ENCODE assay signal across 8 cellular contexts in genomic region chr3:125917020-125917464, GRCh38. TPM values are rescaled to one million over a fixed set of nuclear protein-coding genes. Genes with fewer than 3 reads are reported as not detected.
DNase-seq lines count a peak whose midpoint lies in the region; ATAC-seq and TF ChIP-seq lines count a peak whose summit lies in the region.
"Not testable (repeated sequence)": the region's sequence is repeated elsewhere in the genome, so short reads cannot be mapped to it uniquely, and the experiment has no call there.

No MANE protein-coding gene starts in this region.

- H3K4me3 Mint-ChIP-seq in CD4-positive, CD25-positive, alpha-beta regulatory T cell, result peak overlapping the region; percentile 83 to 94 (median 90)
- H3K4me3 Mint-ChIP-seq in WTC11, result peak overlapping the region; percentile 80

- H3K27ac ChIP-seq in CD4-positive, CD25-positive, alpha-beta regulatory T cell (ENCODE audit: insufficient read depth, low read length, poor library complexity, severe bottlenecking), result peak overlapping the region; percentile 86
- H3K27ac ChIP-seq in HL-60 (replicated peaks) (peak overlapping the region; percentile 65), breast epithelium (peak overlapping the region; percentile 79 to 92)
- H3K27ac ChIP-seq in muscle layer of duodenum (ENCODE audit: low read length), result not testable (repeated sequence)

- peak overlapping the region; percentile 82 to 97 (median 83) for H3K27ac Mint-ChIP-seq in CD4-positive, CD25-positive, alpha-beta regulatory T cell
- H3K27ac Mint-ChIP-seq in WTC11, result peak overlapping the region; percentile 85

- not testable (repeated sequence) for ATAC-seq in CD4-positive, CD25-positive, alpha-beta regulatory T cell (ENCODE audit: low read depth in 2 of 2); WTC11

- peak in 1 of 3 donors; percentile 33 for DNase-seq in CD4-positive, CD25-positive, alpha-beta regulatory T cell
- DNase-seq in HL-60 (ENCODE audit: low read depth in 1 of 2, low spot score in 1 of 2), result peak; percentile 34 to 46
- peak; percentile 45 for DNase-seq in NCI-H460 (ENCODE audit: extremely low read depth, low read depth)
- DNase-seq in WTC11 (ENCODE audit: low spot score), result not testable (repeated sequence)
- DNase-seq in breast epithelium (ENCODE audit: low spot score in 2 of 2), result peak in 1 of 2 donors; percentile 22
- DNase-seq in glomerular visceral epithelial cell (ENCODE audit: extremely low spot score), result peak; percentile 54
- DNase-seq in stimulated activated CD4-positive, alpha-beta T cell treated with anti-CD3 and anti-CD28 coated beads, Interleukin-4, amount 100 ng/mL, for 24 hours, result peak; percentile 29

- H3K9me3 ChIP-seq in CD4-positive, CD25-positive, alpha-beta regulatory T cell (ENCODE audit: control insufficient read depth in 2 of 2, low read length in 2 of 2); breast epithelium; muscle layer of duodenum (ENCODE audit: control insufficient read depth in 1 of 2, low read length in 2 of 2): not testable (repeated sequence)

- intact Hi-C loops in breast epithelium (cut with DNase I; ENCODE audit: low total_unique reads), result not testable (repeated sequence)

- peak overlapping the region; percentile 37 for H3K4me3 ChIP-seq in CD4-positive, CD25-positive, alpha-beta regulatory T cell (ENCODE audit: low read depth, low read length)
- peak overlapping the region; percentile 81 for H3K4me3 ChIP-seq in HL-60 (replicated peaks; ENCODE audit: insufficient read depth, low read length)
- peak overlapping the region; percentile 52 to 75 (median 75) for H3K4me3 ChIP-seq in breast epithelium
- H3K4me3 ChIP-seq in muscle layer of duodenum (ENCODE audit: low read depth in 1 of 2, low read length in 2 of 2), result peak overlapping the region; percentile 39 to 82

- not testable (repeated sequence) for H3K4me1 ChIP-seq in CD4-positive, CD25-positive, alpha-beta regulatory T cell (ENCODE audit: control insufficient read depth, insufficient read depth, low read length, poor library complexity, severe bottlenecking); breast epithelium; muscle layer of duodenum (ENCODE audit: control insufficient read depth in 1 of 2, insufficient read depth in 2 of 2, low read length in 2 of 2)

- H3K36me3 Mint-ChIP-seq in CD4-positive, CD25-positive, alpha-beta regulatory T cell; WTC11: not testable (repeated sequence)

- not testable (repeated sequence) for H3K27me3 ChIP-seq in CD4-positive, CD25-positive, alpha-beta regulatory T cell (ENCODE audit: control insufficient read depth, insufficient read depth, low read length); HL-60 (ENCODE audit: insufficient read depth, poor library complexity, severe bottlenecking); breast epithelium; muscle layer of duodenum (ENCODE audit: low read depth, low read length)

- TF ChIP-seq POLR2A in breast epithelium (IDR thresholded peaks at IDR 0.05), result not testable (repeated sequence)

- H3K27me3 Mint-ChIP-seq in CD4-positive, CD25-positive, alpha-beta regulatory T cell; WTC11 (ENCODE audit: low read depth): not testable (repeated sequence)

- CTCF ChIA-PET in WTC11 (lab: Charles Lee), result interaction anchor here (1.1 to 1.2 kb wide), 2 partner anchors 151 to 217 kb away, joined by 3 to 4 read pairs; no protein-coding TSS in a partner anchor

- H3K9me3 Mint-ChIP-seq in CD4-positive, CD25-positive, alpha-beta regulatory T cell; WTC11: not testable (repeated sequence)

- POLR2A ChIA-PET in WTC11 (lab: Charles Lee), result not testable (repeated sequence)

- not testable (repeated sequence) for H3K36me3 ChIP-seq in CD4-positive, CD25-positive, alpha-beta regulatory T cell (ENCODE audit: control insufficient read depth, insufficient read depth, low read length); breast epithelium; muscle layer of duodenum (ENCODE audit: control insufficient read depth in 1 of 2, insufficient read depth in 2 of 2, low read length in 2 of 2)

- not testable (repeated sequence) for TF ChIP-seq CTCF in HL-60 (IDR thresholded peaks at IDR 0.05; ENCODE audit: insufficient read depth, low read length); WTC11 (IDR thresholded peaks at IDR 0.05); breast epithelium (IDR thresholded peaks at IDR 0.05)

- H3K4me1 Mint-ChIP-seq in CD4-positive, CD25-positive, alpha-beta regulatory T cell, result peaks cover 0 to 24% (median 12%) of the 10 kb centered on the region in 4 donors
- peaks cover 18% of the 10 kb centered on the region for H3K4me1 Mint-ChIP-seq in WTC11

RNA-seq across cellular contexts. Expression of gene ROPN1B, which starts 51.9 kb away (rescaled TPM):
- total RNA-seq in CD4-positive, CD25-positive, alpha-beta regulatory T cell, result not detected
- polyA plus RNA-seq in CD4-positive, CD25-positive, alpha-beta regulatory T cell, result under 1 TPM in 1 of 4 donors, not detected in 3; 0.12 TPM
- not detected in 2 replicates for total RNA-seq in NCI-H460 (2014; rRNA removed; shearing (Covaris generic))
- not detected in 2 replicates for polyA plus RNA-seq in NCI-H460 (2014; cell fraction: nucleus; rRNA removed)
- total RNA-seq in WTC11 (2021), result 0.09 to 0.13 TPM in 2 of 3 replicates, not detected in the other
- 10 to 100 TPM in 1 of 3 donors, 1 to 10 TPM in 1, not detected in 1; 3.3 to 17.7 TPM for total RNA-seq in breast epithelium
